Comparison of ENCODE assay signal across 3 cellular contexts in the genomic region with DNA sequence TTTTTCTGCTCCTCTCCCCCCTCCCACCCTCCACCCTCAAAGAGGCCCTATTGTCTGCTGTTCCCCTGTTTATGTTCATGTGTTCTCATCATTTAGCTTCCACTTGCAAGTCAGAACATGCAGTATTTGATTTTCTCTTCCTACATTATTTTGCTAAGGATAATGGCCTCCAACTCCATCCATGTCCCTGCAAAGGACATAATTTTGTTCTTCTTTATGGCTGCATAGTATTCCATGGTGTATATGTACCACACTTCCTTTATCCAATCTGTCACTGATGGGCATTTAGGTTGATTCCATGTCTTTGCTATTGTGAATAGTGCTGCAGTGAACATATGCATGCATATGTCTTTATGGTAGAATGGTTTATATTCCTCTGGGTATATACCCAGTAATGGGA. TPM values are rescaled to one million over a fixed set of nuclear protein-coding genes. Genes with fewer than 3 reads are reported as not detected.
"Had no signal": no experiment of that assay in that cellular context is flagged by ENCODE, and none has a peak within 500 bp of the region (broad histone marks: within the 10 kb centered on the region; RNA-seq: fewer than 3 reads in every experiment).

No MANE protein-coding gene starts in this region.

RNA-seq across cellular contexts. Expression of a gene that starts 51.2 kb away (rescaled TPM):
- total RNA-seq: natural killer cell treated with Interleukin-12 subunit alpha and Interleukin-12 subunit beta and Interleukin-15 and Interleukin-18, amount 100 ng/mL, for 72 hours; neural crest cell had no signal
- polyA plus RNA-seq: neural cell had no signal
